ENCODE assay signal across 1 cellular context in the genomic region with DNA sequence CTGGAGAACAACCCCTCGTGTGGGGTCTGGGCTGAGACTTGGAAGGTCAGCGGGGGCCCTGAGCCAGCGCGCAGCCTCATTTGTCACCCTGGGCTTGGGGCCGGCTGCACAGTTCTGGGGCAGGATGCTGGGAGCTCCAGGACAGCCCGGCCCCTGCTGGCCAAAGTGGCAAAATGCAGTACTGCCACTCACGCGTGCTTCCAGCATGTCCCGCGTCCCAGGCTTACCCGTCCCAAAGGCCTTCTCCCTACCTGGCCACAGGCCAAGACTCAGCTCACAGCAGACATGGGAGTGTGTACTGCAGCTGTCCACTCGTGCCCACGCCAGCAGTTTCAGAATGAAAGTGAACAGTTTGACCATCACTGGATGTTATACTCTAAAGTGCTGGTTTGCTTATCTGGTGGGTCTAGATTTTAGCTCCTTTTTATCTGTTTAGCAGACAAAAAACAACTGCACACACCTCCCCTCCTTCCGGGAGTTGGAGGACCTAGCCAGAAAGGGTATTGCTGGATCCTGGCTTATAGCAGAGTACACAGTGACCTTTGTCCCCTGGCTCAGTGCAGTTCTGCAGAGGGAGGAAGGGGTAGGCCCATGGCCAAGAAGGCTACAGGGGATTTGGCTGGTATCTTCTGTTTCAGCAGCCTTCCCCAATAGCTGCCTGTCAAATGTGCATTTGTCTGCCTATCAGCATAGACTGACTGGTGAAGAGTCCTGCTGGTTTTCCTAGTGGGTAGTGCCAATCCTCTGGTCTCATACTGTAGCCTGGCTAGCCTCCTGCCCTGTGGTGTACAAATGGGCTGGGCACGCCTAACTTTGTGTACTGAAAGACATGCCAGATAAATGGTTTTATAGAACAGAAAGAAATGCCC.
TF ChIP-seq lines count a peak whose summit lies in the region.

No MANE protein-coding gene starts in this region.

TF ChIP-seq in IMR-90, 13 proteins besides CTCF, POLR2A, EP300 and RAD21 (continued from another document):
- no peak for TF ChIP-seq RCOR1 (IDR thresholded peaks at IDR 0.05; ENCODE audit: insufficient replicate concordance, low read length)
- TF ChIP-seq MXI1 (IDR thresholded peaks at IDR 0.05; ENCODE audit: borderline replicate concordance, low read depth, low read length) = peak; percentile 89
